ENCODE assay signal across 8 cellular contexts in the genomic region with DNA sequence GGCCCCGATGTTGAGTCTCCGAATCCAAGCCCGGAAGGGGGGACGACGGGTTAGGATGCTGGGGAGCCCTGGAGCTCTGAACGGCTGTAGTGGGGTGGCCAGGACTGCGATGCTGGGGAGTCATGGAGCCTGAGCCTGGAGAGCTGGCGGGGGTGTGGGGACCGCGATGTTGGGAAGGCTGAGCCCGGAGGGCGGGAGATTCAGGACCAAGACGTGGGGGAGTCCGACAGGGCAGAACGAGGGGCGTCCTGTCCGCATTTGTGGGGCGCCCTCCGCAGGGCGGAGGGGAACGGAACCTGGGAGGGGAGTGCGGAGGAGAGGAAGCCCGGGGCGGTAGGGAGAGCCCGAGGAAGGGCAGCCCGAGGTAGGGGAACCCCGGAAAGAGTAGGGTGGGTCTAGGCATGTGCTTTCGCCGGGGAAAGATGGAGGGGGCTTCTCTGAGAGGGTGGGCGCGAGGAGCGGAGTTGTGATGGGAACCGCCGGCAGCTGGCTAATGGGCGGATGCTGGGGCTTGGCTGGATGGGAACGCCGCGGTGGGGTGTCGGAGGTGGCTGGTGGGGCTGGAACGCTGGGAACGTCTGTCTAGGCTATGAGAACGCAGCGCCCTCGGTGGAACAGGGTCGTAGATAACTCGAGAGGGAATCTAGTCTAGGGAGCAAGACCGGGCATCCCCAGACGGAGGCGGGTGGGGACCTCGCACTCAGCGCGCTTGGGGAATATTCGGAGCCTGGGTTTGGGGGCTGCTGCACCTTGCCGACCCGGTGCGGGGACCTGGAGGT. TPM values are rescaled to one million over a fixed set of nuclear protein-coding genes. Genes with fewer than 3 reads are reported as not detected.
A peak's percentile ranks its signal among the peaks of the same experiment; 100 is the strongest.
DNase-seq lines count a peak whose midpoint lies in the region; ATAC-seq and TF ChIP-seq lines count a peak whose summit lies in the region.

No MANE protein-coding gene starts in this region.

- peak; percentile 41 for DNase-seq in Calu3
- peak; percentile 8 to 12 for DNase-seq in cardiac fibroblast (ENCODE audit: low read depth in 2 of 2)
- DNase-seq in left kidney (ENCODE audit: low read depth, low spot score): peak; percentile 66
- DNase-seq in stimulated activated CD4-positive, alpha-beta T cell treated with anti-CD3 and anti-CD28 coated beads, Interleukin-4, amount 100 ng/mL, for 1 hour: peak; percentile 50
- no peak for DNase-seq in GDM1 (lab: John Stamatoyannopoulos, UW)

- no peaks in the 10 kb centered on the region for H3K9me3 Mint-ChIP-seq in Calu3 (ENCODE audit: low read depth, unreplicated experiment)
- H3K9me3 Mint-ChIP-seq in T-helper 1 cell treated with Interleukin-12 subunit alpha and Interleukin-12 subunit beta and Interleukin-4 antibody, amounts not matched to agents 30 μg/mL and 1 μg/mL, for 36 hours: no peaks in the 10 kb centered on the region

- BruUV-seq in Calu3 (replicated peaks; lab: Mats Ljungman, UMichigan): no TSS peak

- no peak for TF ChIP-seq CTCF in Calu3 (IDR thresholded peaks at IDR 0.05; ENCODE audit: unreplicated experiment)
- no peak for TF ChIP-seq CTCF in cardiac fibroblast (IDR thresholded peaks at IDR 0.05; ENCODE audit: low read depth, low read length)

- CTCF ChIA-PET in Calu3 (lab: Charles Lee): interaction anchor here (0.6 to 2.2 kb wide), 10 partner anchors 8 to 605 kb away, joined by 3 to 6 read pairs (median 4); a partner anchor contains a TSS

- no peaks in the 10 kb centered on the region for H3K27me3 Mint-ChIP-seq in Calu3 (ENCODE audit: unreplicated experiment)
- peaks cover 20% of the 10 kb centered on the region for H3K27me3 Mint-ChIP-seq in T-helper 1 cell treated with Interleukin-12 subunit alpha and Interleukin-12 subunit beta and Interleukin-4 antibody, amounts not matched to agents 30 μg/mL and 1 μg/mL, for 36 hours (ENCODE audit: low read depth)

- intact Hi-C loops in Calu3 (cut with micrococcal nuclease; ENCODE audit: unreplicated experiment): loop anchor here (1.0 to 5.0 kb wide), 3 partner anchors 29 to 76 kb away; no protein-coding TSS in a partner anchor

- peak overlapping the region; percentile 75 to 83 for H3K4me3 ChIP-seq in cardiac fibroblast (replicated peaks in 1 of 2; ENCODE audit: low read depth in 2 of 2, low read length in 2 of 2)

- peaks cover 39% of the 10 kb centered on the region for H3K4me1 Mint-ChIP-seq in Calu3 (ENCODE audit: low read depth, unreplicated experiment)
- peaks cover 25% of the 10 kb centered on the region for H3K4me1 Mint-ChIP-seq in T-helper 1 cell treated with Interleukin-12 subunit alpha and Interleukin-12 subunit beta and Interleukin-4 antibody, amounts not matched to agents 30 μg/mL and 1 μg/mL, for 36 hours (ENCODE audit: low read depth)

- peaks cover 33% of the 10 kb centered on the region for H3K36me3 Mint-ChIP-seq in Calu3 (ENCODE audit: insufficient read depth, unreplicated experiment)
- peaks cover 18% of the 10 kb centered on the region for H3K36me3 Mint-ChIP-seq in T-helper 1 cell treated with Interleukin-12 subunit alpha and Interleukin-12 subunit beta and Interleukin-4 antibody, amounts not matched to agents 30 μg/mL and 1 μg/mL, for 36 hours (ENCODE audit: low read depth)

- peak overlapping the region; percentile 100 for H3K4me3 Mint-ChIP-seq in Calu3 (ENCODE audit: low read depth, unreplicated experiment)
- peak overlapping the region; percentile 97 for H3K4me3 Mint-ChIP-seq in T-helper 1 cell treated with Interleukin-12 subunit alpha and Interleukin-12 subunit beta and Interleukin-4 antibody, amounts not matched to agents 30 μg/mL and 1 μg/mL, for 36 hours

- ATAC-seq in GM19438 (IDR thresholded peaks at IDR 0.05; ENCODE audit: low read depth, unreplicated experiment) (peak; percentile 55), HG03521 (IDR thresholded peaks at IDR 0.05; ENCODE audit: unreplicated experiment) (peak; percentile 35)

- peak overlapping the region; percentile 95 for H3K27ac Mint-ChIP-seq in Calu3 (ENCODE audit: unreplicated experiment)
- peak overlapping the region; percentile 81 for H3K27ac Mint-ChIP-seq in T-helper 1 cell treated with Interleukin-12 subunit alpha and Interleukin-12 subunit beta and Interleukin-4 antibody, amounts not matched to agents 30 μg/mL and 1 μg/mL, for 36 hours

RNA-seq across cellular contexts. Expression of a gene that starts 0.7 kb away (rescaled TPM):
- 16.1 and 16.3 TPM in 2 replicates for total RNA-seq in Calu3 (2022)

RNA-seq across cellular contexts. Expression of a gene that starts 57.5 kb away (rescaled TPM):
- 18.1 and 25.6 TPM in 2 replicates for total RNA-seq in Calu3 (2022)
